ENCODE assay signal across 1 cellular context in the genomic region with DNA sequence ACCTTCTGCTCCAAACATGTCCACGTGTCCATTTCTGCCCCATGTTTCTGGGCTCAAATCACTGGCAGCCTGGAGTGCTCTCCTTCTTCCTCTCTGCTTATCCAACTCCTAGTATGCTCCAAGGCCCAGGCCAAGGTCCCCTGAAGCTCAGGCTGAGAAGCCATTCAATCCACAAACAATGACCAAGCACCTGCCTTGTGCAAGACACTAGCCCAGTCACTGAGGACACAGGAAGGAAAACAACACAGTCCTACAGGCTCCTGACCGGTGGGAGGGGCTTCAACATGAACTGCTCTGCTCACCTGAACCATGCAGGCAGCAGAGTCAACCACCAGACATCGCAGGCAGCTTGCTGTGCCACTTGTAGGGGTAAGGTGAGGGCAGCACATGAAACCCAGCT.
TF ChIP-seq lines count a peak whose summit lies in the region.

No MANE protein-coding gene starts in this region.

TF ChIP-seq in GM23338, 12 proteins besides CTCF, POLR2A, EP300 and RAD21:
- TF ChIP-seq ZNF462 (CRISPR knock-in tag; IDR thresholded peaks at IDR 0.05) (no peak), ZNF114 (CRISPR knock-in tag; IDR thresholded peaks at IDR 0.05) (no peak), NANOG (IDR thresholded peaks at IDR 0.05; ENCODE audit: borderline replicate concordance) (no peak), EZH2 (IDR thresholded peaks at IDR 0.05; ENCODE audit: low read depth, unreplicated experiment) (no peak), EZH2phosphoT487 (IDR thresholded peaks at IDR 0.05; ENCODE audit: unreplicated experiment) (no peak), CREB1 (CRISPR knock-in tag; IDR thresholded peaks at IDR 0.05; ENCODE audit: low read depth) (no peak), POLR2AphosphoS5 (IDR thresholded peaks at IDR 0.05; ENCODE audit: low read depth) (no peak), STAT1 (IDR thresholded peaks at IDR 0.05; ENCODE audit: unreplicated experiment) (no peak), ZNF331 (CRISPR knock-in tag; IDR thresholded peaks at IDR 0.05; ENCODE audit: low read depth) (no peak), JUNB (IDR thresholded peaks at IDR 0.05; ENCODE audit: unreplicated experiment) (no peak)
- TF ChIP-seq, protein P1, sequence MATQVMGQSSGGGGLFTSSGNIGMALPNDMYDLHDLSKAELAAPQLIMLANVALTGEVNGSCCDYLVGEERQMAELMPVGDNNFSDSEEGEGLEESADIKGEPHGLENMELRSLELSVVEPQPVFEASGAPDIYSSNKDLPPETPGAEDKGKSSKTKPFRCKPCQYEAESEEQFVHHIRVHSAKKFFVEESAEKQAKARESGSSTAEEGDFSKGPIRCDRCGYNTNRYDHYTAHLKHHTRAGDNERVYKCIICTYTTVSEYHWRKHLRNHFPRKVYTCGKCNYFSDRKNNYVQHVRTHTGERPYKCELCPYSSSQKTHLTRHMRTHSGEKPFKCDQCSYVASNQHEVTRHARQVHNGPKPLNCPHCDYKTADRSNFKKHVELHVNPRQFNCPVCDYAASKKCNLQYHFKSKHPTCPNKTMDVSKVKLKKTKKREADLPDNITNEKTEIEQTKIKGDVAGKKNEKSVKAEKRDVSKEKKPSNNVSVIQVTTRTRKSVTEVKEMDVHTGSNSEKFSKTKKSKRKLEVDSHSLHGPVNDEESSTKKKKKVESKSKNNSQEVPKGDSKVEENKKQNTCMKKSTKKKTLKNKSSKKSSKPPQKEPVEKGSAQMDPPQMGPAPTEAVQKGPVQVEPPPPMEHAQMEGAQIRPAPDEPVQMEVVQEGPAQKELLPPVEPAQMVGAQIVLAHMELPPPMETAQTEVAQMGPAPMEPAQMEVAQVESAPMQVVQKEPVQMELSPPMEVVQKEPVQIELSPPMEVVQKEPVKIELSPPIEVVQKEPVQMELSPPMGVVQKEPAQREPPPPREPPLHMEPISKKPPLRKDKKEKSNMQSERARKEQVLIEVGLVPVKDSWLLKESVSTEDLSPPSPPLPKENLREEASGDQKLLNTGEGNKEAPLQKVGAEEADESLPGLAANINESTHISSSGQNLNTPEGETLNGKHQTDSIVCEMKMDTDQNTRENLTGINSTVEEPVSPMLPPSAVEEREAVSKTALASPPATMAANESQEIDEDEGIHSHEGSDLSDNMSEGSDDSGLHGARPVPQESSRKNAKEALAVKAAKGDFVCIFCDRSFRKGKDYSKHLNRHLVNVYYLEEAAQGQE (IDR thresholded peaks at IDR 0.05; ENCODE audit: unreplicated experiment) = no peak
- TF ChIP-seq, protein P2, sequence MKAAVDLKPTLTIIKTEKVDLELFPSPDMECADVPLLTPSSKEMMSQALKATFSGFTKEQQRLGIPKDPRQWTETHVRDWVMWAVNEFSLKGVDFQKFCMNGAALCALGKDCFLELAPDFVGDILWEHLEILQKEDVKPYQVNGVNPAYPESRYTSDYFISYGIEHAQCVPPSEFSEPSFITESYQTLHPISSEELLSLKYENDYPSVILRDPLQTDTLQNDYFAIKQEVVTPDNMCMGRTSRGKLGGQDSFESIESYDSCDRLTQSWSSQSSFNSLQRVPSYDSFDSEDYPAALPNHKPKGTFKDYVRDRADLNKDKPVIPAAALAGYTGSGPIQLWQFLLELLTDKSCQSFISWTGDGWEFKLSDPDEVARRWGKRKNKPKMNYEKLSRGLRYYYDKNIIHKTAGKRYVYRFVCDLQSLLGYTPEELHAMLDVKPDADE (IDR thresholded peaks at IDR 0.05) = no peak
